18 cellular contexts compared by ENCODE assay signal in genomic region chr3:132568427-132568826, GRCh38. TPM values are rescaled to one million over a fixed set of nuclear protein-coding genes. Genes with fewer than 3 reads are reported as not detected.
DNase-seq lines count a peak whose midpoint lies in the region; ATAC-seq lines count a peak whose summit lies in the region.
"Had no signal": no experiment of that assay in that cellular context is flagged by ENCODE, and none has a peak within 500 bp of the region (broad histone marks: within the 10 kb centered on the region; RNA-seq: fewer than 3 reads in every experiment).

No MANE protein-coding gene starts in this region.

- no peak overlapping the region for H4K8ac ChIP-seq in mesenchymal stem cell (ENCODE audit: low read length)

- no peak for DNase-seq in activated T-cell treated with anti-CD3 and anti-CD28 coated beads, Interleukin-2, amount 50 U/mL, for 72 hours
- no peak for DNase-seq in activated T-cell treated with anti-CD3 and anti-CD28 coated beads, Interleukin-2, amount 50 U/mL, for 1 hour
- DNase-seq in mesenchymal stem cell (no peak), immature natural killer cell (no peak), iPS-NIHi7 (ENCODE audit: extremely low spot score) (no peak), G401 (ENCODE audit: low spot score) (no peak)
- DNase-seq: DMS 273 treated with DMSO at 0.1 percent for 48 hours, GF-D8, KG1, NCI-H1092, NCI-H146, NCI-H510A, NCI-H774 had no signal

- no peaks in the 10 kb centered on the region for H3K9me3 ChIP-seq in mesenchymal stem cell (ENCODE audit: control insufficient read depth, low read length)

- peaks cover 15% of the 10 kb centered on the region for H3K4me1 Mint-ChIP-seq in activated T-cell treated with anti-CD3 and anti-CD28 coated beads, Interleukin-2, amount 50 U/mL, for 72 hours (ENCODE audit: low read depth)
- peaks cover 17% of the 10 kb centered on the region for H3K4me1 Mint-ChIP-seq in activated T-helper 17 cell treated with anti-CD3 and anti-CD28 coated beads, Interleukin-2, amount 50 U/mL, for 72 hours
- no peaks in the 10 kb centered on the region for H3K4me1 Mint-ChIP-seq in immature natural killer cell
- H3K4me1 Mint-ChIP-seq: GM23338 had no signal

- no peak overlapping the region for H2BK12ac ChIP-seq in mesenchymal stem cell (ENCODE audit: low read length in 2 of 2)

- no peak overlapping the region for H3K18ac ChIP-seq in mesenchymal stem cell (ENCODE audit: low read depth in 1 of 2, low read length in 2 of 2)

- H2BK5ac ChIP-seq in mesenchymal stem cell (ENCODE audit: low read depth, low read length, poor library complexity, severe bottlenecking): no peak overlapping the region

- peaks cover 2% of the 10 kb centered on the region in 2 donors for H3K36me3 Mint-ChIP-seq in activated T-cell treated with anti-CD3 and anti-CD28 coated beads, Interleukin-2, amount 50 U/mL, for 72 hours (ENCODE audit: insufficient read depth in 2 of 2)
- peaks cover 57% of the 10 kb centered on the region for H3K36me3 Mint-ChIP-seq in activated T-helper 17 cell treated with anti-CD3 and anti-CD28 coated beads, Interleukin-2, amount 50 U/mL, for 72 hours (ENCODE audit: low read depth)
- peaks cover 15 to 30% (median 24%) of the 10 kb centered on the region in 3 donors for H3K36me3 Mint-ChIP-seq in immature natural killer cell

- no peaks in the 10 kb centered on the region for H3K27me3 ChIP-seq in mesenchymal stem cell (ENCODE audit: control insufficient read depth in 1 of 2, insufficient read depth in 1 of 2, low read length in 2 of 2)

- no peak for ATAC-seq in activated T-cell treated with anti-CD3 and anti-CD28 coated beads, Interleukin-2, amount 50 U/mL, for 72 hours (replicated peaks in 1 of 2)
- peak; percentile 65 for ATAC-seq in activated T-helper 17 cell treated with anti-CD3 and anti-CD28 coated beads, Interleukin-2, amount 50 U/mL, for 72 hours (replicated peaks)
- ATAC-seq: GM23338, HCT116 had no signal

- peak overlapping the region in 1 of 2 donors; percentile 65 for H3K4me3 Mint-ChIP-seq in activated T-cell treated with anti-CD3 and anti-CD28 coated beads, Interleukin-2, amount 50 U/mL, for 72 hours
- H3K4me3 Mint-ChIP-seq in activated T-helper 17 cell treated with anti-CD3 and anti-CD28 coated beads, Interleukin-2, amount 50 U/mL, for 72 hours: peak overlapping the region; percentile 68
- H3K4me3 Mint-ChIP-seq in immature natural killer cell: no peak overlapping the region
- H3K4me3 Mint-ChIP-seq: GM23338 had no signal

- no peak overlapping the region for H4K91ac ChIP-seq in mesenchymal stem cell (ENCODE audit: low read length)

- H2AFZ ChIP-seq in mesenchymal stem cell (ENCODE audit: low read depth, low read length): no peak overlapping the region
- H2AFZ ChIP-seq: GM23338 had no signal

- no peaks in the 10 kb centered on the region for H3K4me1 ChIP-seq in mesenchymal stem cell (ENCODE audit: control insufficient read depth, insufficient read depth, low read depth, low read length)

- H2BK15ac ChIP-seq in mesenchymal stem cell (ENCODE audit: low read depth, poor library complexity, severe bottlenecking): no peak overlapping the region

- 100% methylated on average over 1 of the region's 2 CpGs for WGBS in mesenchymal stem cell

- H2BK120ac ChIP-seq in mesenchymal stem cell (ENCODE audit: low read depth, low read length): no peak overlapping the region

- no peaks in the 10 kb centered on the region for H3K9me3 Mint-ChIP-seq in activated T-cell treated with anti-CD3 and anti-CD28 coated beads, Interleukin-2, amount 50 U/mL, for 72 hours
- no peaks in the 10 kb centered on the region for H3K9me3 Mint-ChIP-seq in activated T-helper 17 cell treated with anti-CD3 and anti-CD28 coated beads, Interleukin-2, amount 50 U/mL, for 72 hours
- no peaks in the 10 kb centered on the region for H3K9me3 Mint-ChIP-seq in immature natural killer cell

- H3K4me3 ChIP-seq in mesenchymal stem cell (ENCODE audit: insufficient read depth in 1 of 2, low read depth in 1 of 2, low read length in 2 of 2): no peak overlapping the region
- H3K4me3 ChIP-seq: GM23338 had no signal

- in situ Hi-C loops in G401 (cut with HindIII; ENCODE audit: low sequenced_read_pairs): no loop called here

- no peak overlapping the region for H2AK5ac ChIP-seq in mesenchymal stem cell (ENCODE audit: low read length, severe bottlenecking)

- peak overlapping the region; percentile 84 for H3K9ac ChIP-seq in mesenchymal stem cell (ENCODE audit: low read length)

- peak overlapping the region; percentile 93 for H3K27ac Mint-ChIP-seq in activated T-cell treated with anti-CD3 and anti-CD28 coated beads, Interleukin-2, amount 50 U/mL, for 72 hours
- peak overlapping the region; percentile 93 for H3K27ac Mint-ChIP-seq in activated T-helper 17 cell treated with anti-CD3 and anti-CD28 coated beads, Interleukin-2, amount 50 U/mL, for 72 hours
- H3K27ac Mint-ChIP-seq in immature natural killer cell: no peak overlapping the region
- H3K27ac Mint-ChIP-seq: GM23338 had no signal

- no peaks in the 10 kb centered on the region for H3K27me3 Mint-ChIP-seq in activated T-cell treated with anti-CD3 and anti-CD28 coated beads, Interleukin-2, amount 50 U/mL, for 72 hours (ENCODE audit: low read depth)
- no peaks in the 10 kb centered on the region for H3K27me3 Mint-ChIP-seq in activated T-helper 17 cell treated with anti-CD3 and anti-CD28 coated beads, Interleukin-2, amount 50 U/mL, for 72 hours
- no peaks in the 10 kb centered on the region for H3K27me3 Mint-ChIP-seq in immature natural killer cell (ENCODE audit: low read depth in 3 of 3)

- no peak overlapping the region for H3K27ac ChIP-seq in mesenchymal stem cell (ENCODE audit: low read length, poor library complexity, severe bottlenecking)
- H3K27ac ChIP-seq: C4-2B had no signal

- peaks cover 3 to 4% of the 10 kb centered on the region in 2 experiments for H3K36me3 ChIP-seq in mesenchymal stem cell (ENCODE audit: control insufficient read depth in 1 of 2, insufficient read depth in 2 of 2, low read depth in 1 of 2, low read length in 2 of 2)

- no peak overlapping the region for H3K14ac ChIP-seq in mesenchymal stem cell (ENCODE audit: low read length in 2 of 2)

- H3K23ac ChIP-seq in mesenchymal stem cell (ENCODE audit: low read length in 2 of 2): no peak overlapping the region

- H3K4ac ChIP-seq in mesenchymal stem cell (ENCODE audit: low read depth in 1 of 2, low read length in 2 of 2): no peak overlapping the region

- no peak overlapping the region for H3K4me2 ChIP-seq in mesenchymal stem cell (ENCODE audit: low read length, poor library complexity, severe bottlenecking)
- H3K4me2 ChIP-seq: GM23338 had no signal

- H3K79me1 ChIP-seq in mesenchymal stem cell (replicated peaks; ENCODE audit: low read length, poor library complexity, severe bottlenecking): no peaks in the 10 kb centered on the region

RNA-seq across cellular contexts. Expression of gene ACKR4, which starts 28.6 kb away (rescaled TPM):
- not detected for total RNA-seq in activated T-cell treated with anti-CD3 and anti-CD28 coated beads, Interleukin-2, amount 50 U/mL, for 72 hours
- under 1 TPM in 1 of 2 donors, not detected in 1; 0.21 TPM for total RNA-seq in activated T-helper 17 cell treated with anti-CD3 and anti-CD28 coated beads, Interleukin-2, amount 50 U/mL, for 72 hours
- 0.17 TPM for polyA plus RNA-seq in mesenchymal stem cell (2013, experiment 1 of 2)
- polyA plus RNA-seq in mesenchymal stem cell (2013, experiment 2 of 2): 0.14 TPM
- under 1 TPM in 2 of 3 donors, not detected in 1; 0.10 to 0.12 TPM for polyA plus RNA-seq in immature natural killer cell
- not detected in 2 replicates for total RNA-seq in G401 (2014; rRNA removed; shearing (Covaris generic))
- total RNA-seq: A673, GM23338 had no signal

Comparison
In these comparisons a context has a peak if more than half of its experiments do, and no peak if none do; other contexts are left out.
1. H3K27ac Mint-ChIP-seq: peak in activated T-cell treated with anti-CD3 and anti-CD28 coated beads, Interleukin-2, amount 50 U/mL, for 72 hours (single experiment) and activated T-helper 17 cell treated with anti-CD3 and anti-CD28 coated beads, Interleukin-2, amount 50 U/mL, for 72 hours (single experiment); none in immature natural killer cell (0 of 6).